Comparison of ENCODE assay signal across 12 cellular contexts in genomic region chr11:9567401-9567800, GRCh38. TPM values are rescaled to one million over a fixed set of nuclear protein-coding genes. Genes with fewer than 3 reads are reported as not detected.
A peak's percentile ranks its signal among the peaks of the same experiment; 100 is the strongest.
DNase-seq lines count a peak whose midpoint lies in the region; ATAC-seq and TF ChIP-seq lines count a peak whose summit lies in the region.
"Had no signal": no experiment of that assay in that cellular context is flagged by ENCODE, and none has a peak within 500 bp of the region (broad histone marks: within the 10 kb centered on the region; RNA-seq: fewer than 3 reads in every experiment).

No MANE protein-coding gene starts in this region.

- peak overlapping the region; percentile 100 for H3K27ac Mint-ChIP-seq in Caco-2 (ENCODE audit: unreplicated experiment)
- H3K27ac Mint-ChIP-seq in activated T-helper 17 cell treated with anti-CD3 and anti-CD28 coated beads, Interleukin-2, amount 50 U/mL, for 72 hours: peak overlapping the region; percentile 93
- H3K27ac Mint-ChIP-seq: dendritic cell treated with granulocyte-macrophage colony-stimulating factor and Interleukin-4, amounts not matched to agents 40 ng/mL and 50 ng/mL, for 4 days had no signal

- no peak for TF ChIP-seq POLR2A in prostate gland (IDR thresholded peaks at IDR 0.05)

- peaks cover 19% of the 10 kb centered on the region for H3K36me3 Mint-ChIP-seq in Caco-2 (ENCODE audit: insufficient read depth, unreplicated experiment)
- no peaks in the 10 kb centered on the region for H3K36me3 Mint-ChIP-seq in activated T-helper 17 cell treated with anti-CD3 and anti-CD28 coated beads, Interleukin-2, amount 50 U/mL, for 72 hours (ENCODE audit: low read depth)
- H3K36me3 Mint-ChIP-seq: activated naive CD8-positive, alpha-beta T cell had no signal

- TF ChIP-seq CTCF in Caco-2 (IDR thresholded peaks at IDR 0.05; ENCODE audit: insufficient read depth in 1 of 2, low read depth in 1 of 2, low read length in 1 of 2, severe bottlenecking in 1 of 2, unreplicated experiment in 1 of 2) (no peak), prostate gland (IDR thresholded peaks at IDR 0.05) (no peak)

- H3K27me3 ChIP-seq in Caco-2 (replicated peaks; ENCODE audit: control insufficient read depth, insufficient read depth, low read length) (no peaks in the 10 kb centered on the region), right cardiac atrium (ENCODE audit: control insufficient read depth, insufficient read depth) (no peaks in the 10 kb centered on the region), prostate gland (replicated peaks; ENCODE audit: insufficient read depth) (no peaks in the 10 kb centered on the region)
- H3K27me3 ChIP-seq: tibial nerve had no signal

- H3K27me3 Mint-ChIP-seq in Caco-2 (ENCODE audit: insufficient read depth, unreplicated experiment): no peaks in the 10 kb centered on the region
- H3K27me3 Mint-ChIP-seq in activated T-helper 17 cell treated with anti-CD3 and anti-CD28 coated beads, Interleukin-2, amount 50 U/mL, for 72 hours: no peaks in the 10 kb centered on the region

- H3K9me3 ChIP-seq in Caco-2 (no peaks in the 10 kb centered on the region), right cardiac atrium (ENCODE audit: control insufficient read depth, low read length) (no peaks in the 10 kb centered on the region), prostate gland (no peaks in the 10 kb centered on the region)
- H3K9me3 ChIP-seq: tibial nerve had no signal

- no peak for DNase-seq in Caco-2
- DNase-seq in right cardiac atrium: no peak
- no peak for DNase-seq in prostate gland (ENCODE audit: low spot score)
- no peak for DNase-seq in NOMO-1 (lab: John Stamatoyannopoulos, UW; ENCODE audit: unreplicated experiment in 2 of 2)
- no peak for DNase-seq in stimulated activated CD4-positive, alpha-beta T cell treated with anti-CD3 and anti-CD28 coated beads, Interleukin-4, amount 100 ng/mL, for 4 hours
- no peak for DNase-seq in SHP77 (lab: John Stamatoyannopoulos, UW)
- DNase-seq in NCI-H345 treated with DMSO at 0.1 percent for 48 hours (lab: John Stamatoyannopoulos, UW; ENCODE audit: unreplicated experiment): no peak
- DNase-seq: T-helper 9 cell had no signal

- intact Hi-C loops in Caco-2 (cut with micrococcal nuclease; ENCODE audit: unreplicated experiment) (loop anchor here (2.0 to 5.0 kb wide), 2 partner anchors 15 to 205 kb away; no protein-coding TSS in a partner anchor), right cardiac atrium (cut with DNase I) (no loop called here), prostate gland (cut with DNase I) (loop anchor here (5.0 kb wide), 1 partner anchor 40 kb away; no protein-coding TSS in a partner anchor)

- no TSS peak for BruUV-seq in Caco-2 (replicated peaks; lab: Mats Ljungman, UMichigan)

- ATAC-seq in activated T-helper 17 cell treated with anti-CD3 and anti-CD28 coated beads, Interleukin-2, amount 50 U/mL, for 72 hours (replicated peaks): no peak
- ATAC-seq in right cardiac atrium: no peak

- H3K4me3 Mint-ChIP-seq in Caco-2 (ENCODE audit: unreplicated experiment): no peak overlapping the region
- no peak overlapping the region for H3K4me3 Mint-ChIP-seq in activated T-helper 17 cell treated with anti-CD3 and anti-CD28 coated beads, Interleukin-2, amount 50 U/mL, for 72 hours
- H3K4me3 Mint-ChIP-seq: activated naive CD8-positive, alpha-beta T cell; dendritic cell treated with granulocyte-macrophage colony-stimulating factor and Interleukin-4, amounts not matched to agents 40 ng/mL and 50 ng/mL, for 4 days had no signal

- H3K36me3 ChIP-seq in Caco-2 (ENCODE audit: control insufficient read depth, insufficient read depth, low read length): no peaks in the 10 kb centered on the region
- H3K36me3 ChIP-seq in prostate gland: no peaks in the 10 kb centered on the region
- H3K36me3 ChIP-seq: tibial nerve had no signal

- CTCF ChIA-PET in Caco-2 (lab: Charles Lee): interaction anchor here (0.6 to 0.7 kb wide), 2 partner anchors 33 to 103 kb away, joined by 3 read pairs; no protein-coding TSS in a partner anchor

- H3K4me3 ChIP-seq in Caco-2 (ENCODE audit: low read depth, low read length): no peak overlapping the region
- no peak overlapping the region for H3K4me3 ChIP-seq in right cardiac atrium (ENCODE audit: low read length)
- no peak overlapping the region for H3K4me3 ChIP-seq in prostate gland
- H3K4me3 ChIP-seq: tibial nerve had no signal

- POLR2A ChIA-PET in Caco-2 (lab: Charles Lee): no interaction called here

- peak overlapping the region; percentile 90 for H3K27ac ChIP-seq in right cardiac atrium (ENCODE audit: low read length)
- H3K27ac ChIP-seq in prostate gland: peak overlapping the region; percentile 93

- WGBS in right cardiac atrium: 96% methylated on average over 5 of the region's 5 CpGs
- WGBS in prostate gland: 94% methylated on average over 5 of the region's 5 CpGs

- peaks cover under 1% of the 10 kb centered on the region for H3K9me3 Mint-ChIP-seq in Caco-2 (ENCODE audit: unreplicated experiment)
- no peaks in the 10 kb centered on the region for H3K9me3 Mint-ChIP-seq in activated T-helper 17 cell treated with anti-CD3 and anti-CD28 coated beads, Interleukin-2, amount 50 U/mL, for 72 hours
- H3K9me3 Mint-ChIP-seq: dendritic cell treated with granulocyte-macrophage colony-stimulating factor and Interleukin-4, amounts not matched to agents 40 ng/mL and 50 ng/mL, for 4 days had no signal

- H3K4me1 Mint-ChIP-seq in Caco-2 (ENCODE audit: low read depth, unreplicated experiment): peaks cover 54% of the 10 kb centered on the region
- H3K4me1 Mint-ChIP-seq in activated T-helper 17 cell treated with anti-CD3 and anti-CD28 coated beads, Interleukin-2, amount 50 U/mL, for 72 hours: peaks cover 23% of the 10 kb centered on the region

- H3K4me1 ChIP-seq in Caco-2 (peaks cover 66% of the 10 kb centered on the region), right cardiac atrium (ENCODE audit: control insufficient read depth, insufficient read depth, low read length) (peaks cover 9% of the 10 kb centered on the region), prostate gland (replicated peaks) (peaks cover 21% of the 10 kb centered on the region)

RNA-seq across cellular contexts. Expression of gene WEE1, which starts 6.1 kb away (rescaled TPM):
- total RNA-seq in Caco-2 (2022): 108 and 116 TPM in 2 replicates
- total RNA-seq in activated T-helper 17 cell treated with anti-CD3 and anti-CD28 coated beads, Interleukin-2, amount 50 U/mL, for 72 hours: 10 to 100 TPM; 46.9 to 51.2 TPM
- 10 to 100 TPM; 51.6 to 85.0 (median 60.4) TPM for total RNA-seq in right cardiac atrium
- 30.0 TPM for polyA plus RNA-seq in right cardiac atrium
- total RNA-seq in prostate gland: 10 to 100 TPM; 31.0 to 33.1 TPM

Comparison
In these comparisons a context has a peak if more than half of its experiments do, and no peak if none do; other contexts are left out.
1. intact Hi-C loops: an anchor here in Caco-2 (2.0 to 5.0 kb wide) and prostate gland (5.0 kb wide); none called in right cardiac atrium.